10 cellular contexts compared by ENCODE assay signal in genomic region chrX:72712094-72712755, GRCh38. TPM values are rescaled to one million over a fixed set of nuclear protein-coding genes. Genes with fewer than 3 reads are reported as not detected.
A peak's percentile ranks its signal among the peaks of the same experiment; 100 is the strongest.
DNase-seq lines count a peak whose midpoint lies in the region; ATAC-seq and TF ChIP-seq lines count a peak whose summit lies in the region.
"Had no signal": no experiment of that assay in that cellular context is flagged by ENCODE, and none has a peak within 500 bp of the region (broad histone marks: within the 10 kb centered on the region; RNA-seq: fewer than 3 reads in every experiment).

No MANE protein-coding gene starts in this region.

- no peak for TF ChIP-seq CTCF in thoracic aorta (IDR thresholded peaks at IDR 0.05)

- H3K27me3 Mint-ChIP-seq in activated T-cell treated with anti-CD3 and anti-CD28 coated beads, Interleukin-2, amount 50 U/mL, for 24 hours, result peaks cover 46% of the 10 kb centered on the region

- H3K4me1 ChIP-seq in thoracic aorta (ENCODE audit: control insufficient read depth in 1 of 2, low read depth in 2 of 2), result no peaks in the 10 kb centered on the region

- peaks cover 12% of the 10 kb centered on the region for H3K4me1 Mint-ChIP-seq in activated T-cell treated with anti-CD3 and anti-CD28 coated beads, Interleukin-2, amount 50 U/mL, for 24 hours (ENCODE audit: low read depth)
- H3K4me1 Mint-ChIP-seq: B cell had no signal

- H3K4me3 Mint-ChIP-seq in activated T-cell treated with anti-CD3 and anti-CD28 coated beads, Interleukin-2, amount 50 U/mL, for 24 hours, result peak overlapping the region; percentile 76
- H3K4me3 Mint-ChIP-seq: B cell had no signal

- H3K4me3 ChIP-seq in thoracic aorta, result peak overlapping the region; percentile 76

- ATAC-seq in thoracic aorta (ENCODE audit: insufficient number of reproducible peaks, low FRiP score, low read depth) (no peak), HG02623 (IDR thresholded peaks at IDR 0.05; ENCODE audit: unreplicated experiment) (no peak), GM19463 (IDR thresholded peaks at IDR 0.05; ENCODE audit: unreplicated experiment) (no peak)

- no peaks in the 10 kb centered on the region for H3K9me3 Mint-ChIP-seq in activated T-cell treated with anti-CD3 and anti-CD28 coated beads, Interleukin-2, amount 50 U/mL, for 24 hours

- no peaks in the 10 kb centered on the region for H3K36me3 ChIP-seq in thoracic aorta

- no peak overlapping the region for H3K27ac Mint-ChIP-seq in activated T-cell treated with anti-CD3 and anti-CD28 coated beads, Interleukin-2, amount 50 U/mL, for 24 hours
- H3K27ac Mint-ChIP-seq: B cell had no signal

- H3K9me3 ChIP-seq in thoracic aorta, result no peaks in the 10 kb centered on the region

- DNase-seq in activated T-cell treated with anti-CD3 and anti-CD28 coated beads, Interleukin-2, amount 50 U/mL, for 24 hours, result no peak
- no peak for DNase-seq in activated T-cell treated with anti-CD3 and anti-CD28 coated beads for 4 hours
- DNase-seq in SKM-1 (lab: John Stamatoyannopoulos, UW; ENCODE audit: unreplicated experiment), result peak; percentile 0
- DNase-seq in foreskin melanocyte, result peak; percentile 19
- no peak for DNase-seq in thoracic aorta (ENCODE audit: low spot score)
- no peak for DNase-seq in stimulated activated CD4-positive, alpha-beta T cell treated with anti-CD3 and anti-CD28 coated beads, Interleukin-12 subunit alpha, Interleukin-12 subunit beta, amount 100 ng/mL, for 4 hours
- DNase-seq: activated gamma-delta T cell treated with Interleukin-2 at 50 U/mL for 16 hours had no signal

- H3K36me3 Mint-ChIP-seq in activated T-cell treated with anti-CD3 and anti-CD28 coated beads, Interleukin-2, amount 50 U/mL, for 24 hours (ENCODE audit: low read depth), result peaks cover 2% of the 10 kb centered on the region

- H3K27me3 ChIP-seq in thoracic aorta (replicated peaks; ENCODE audit: insufficient read depth), result no peaks in the 10 kb centered on the region

- peak overlapping the region; percentile 86 to 88 for H3K27ac ChIP-seq in thoracic aorta

RNA-seq across cellular contexts. Expression of gene PHKA1, which starts 1.9 kb away (rescaled TPM):
- 10 to 100 TPM; 12.5 to 24.3 TPM for total RNA-seq in thoracic aorta

Comparison
In these comparisons a context has a peak if more than half of its experiments do, and no peak if none do; other contexts are left out.
1. DNase-seq: peak in SKM-1 (single experiment) and foreskin melanocyte (single experiment); none in activated T-cell treated with anti-CD3 and anti-CD28 coated beads, Interleukin-2, amount 50 U/mL, for 24 hours (single experiment), activated T-cell treated with anti-CD3 and anti-CD28 coated beads for 4 hours (single experiment), thoracic aorta (single experiment) and stimulated activated CD4-positive, alpha-beta T cell treated with anti-CD3 and anti-CD28 coated beads, Interleukin-12 subunit alpha, Interleukin-12 subunit beta, amount 100 ng/mL, for 4 hours (single experiment).